8 cellular contexts compared by ENCODE assay signal in the genomic region with DNA sequence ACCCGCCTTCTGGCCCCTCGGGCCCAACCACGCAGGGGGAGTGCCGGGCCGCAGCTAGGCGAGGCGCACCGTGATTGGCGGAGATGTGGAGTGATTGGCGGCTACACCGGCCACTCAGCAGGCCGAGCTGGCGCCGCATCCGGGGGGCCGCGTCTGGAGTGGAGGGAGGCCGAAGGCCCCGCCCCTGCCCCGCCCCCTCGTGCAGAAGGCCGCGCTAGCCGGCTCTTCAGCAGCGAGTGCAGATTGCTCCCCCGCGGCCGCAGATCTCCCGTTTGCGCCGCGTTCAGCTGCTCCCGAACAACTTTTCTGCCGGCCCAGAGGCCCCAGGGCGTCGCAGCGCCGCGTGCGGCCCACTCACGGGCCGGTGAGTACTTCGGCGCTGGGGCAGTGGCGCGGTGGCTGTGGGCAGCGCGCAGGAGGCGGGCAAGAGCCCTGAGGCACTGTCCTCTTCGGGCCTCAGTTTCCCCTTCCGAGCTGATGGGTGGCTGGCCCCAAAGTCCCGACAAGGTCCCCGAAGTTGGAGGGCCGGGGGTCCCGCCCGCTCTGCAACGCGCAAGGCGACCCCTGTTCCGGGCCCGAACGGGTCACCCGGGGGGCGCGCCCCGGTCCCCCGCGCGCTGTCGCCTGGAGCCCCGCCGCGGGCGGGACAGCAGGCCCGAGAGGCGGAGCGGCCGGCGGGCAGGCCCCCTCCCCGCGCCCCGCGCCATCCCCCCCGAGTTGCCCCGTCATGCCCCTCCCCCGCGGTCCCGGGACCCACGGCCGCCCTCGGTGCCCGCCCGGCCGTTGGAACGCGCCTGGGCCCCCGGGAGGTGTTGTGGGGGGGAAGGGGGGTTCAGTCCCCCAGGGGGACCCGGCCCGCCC. TPM values are rescaled to one million over a fixed set of nuclear protein-coding genes. Genes with fewer than 3 reads are reported as not detected.
DNase-seq lines count a peak whose midpoint lies in the region; ATAC-seq and TF ChIP-seq lines count a peak whose summit lies in the region.

A gene with protein sequence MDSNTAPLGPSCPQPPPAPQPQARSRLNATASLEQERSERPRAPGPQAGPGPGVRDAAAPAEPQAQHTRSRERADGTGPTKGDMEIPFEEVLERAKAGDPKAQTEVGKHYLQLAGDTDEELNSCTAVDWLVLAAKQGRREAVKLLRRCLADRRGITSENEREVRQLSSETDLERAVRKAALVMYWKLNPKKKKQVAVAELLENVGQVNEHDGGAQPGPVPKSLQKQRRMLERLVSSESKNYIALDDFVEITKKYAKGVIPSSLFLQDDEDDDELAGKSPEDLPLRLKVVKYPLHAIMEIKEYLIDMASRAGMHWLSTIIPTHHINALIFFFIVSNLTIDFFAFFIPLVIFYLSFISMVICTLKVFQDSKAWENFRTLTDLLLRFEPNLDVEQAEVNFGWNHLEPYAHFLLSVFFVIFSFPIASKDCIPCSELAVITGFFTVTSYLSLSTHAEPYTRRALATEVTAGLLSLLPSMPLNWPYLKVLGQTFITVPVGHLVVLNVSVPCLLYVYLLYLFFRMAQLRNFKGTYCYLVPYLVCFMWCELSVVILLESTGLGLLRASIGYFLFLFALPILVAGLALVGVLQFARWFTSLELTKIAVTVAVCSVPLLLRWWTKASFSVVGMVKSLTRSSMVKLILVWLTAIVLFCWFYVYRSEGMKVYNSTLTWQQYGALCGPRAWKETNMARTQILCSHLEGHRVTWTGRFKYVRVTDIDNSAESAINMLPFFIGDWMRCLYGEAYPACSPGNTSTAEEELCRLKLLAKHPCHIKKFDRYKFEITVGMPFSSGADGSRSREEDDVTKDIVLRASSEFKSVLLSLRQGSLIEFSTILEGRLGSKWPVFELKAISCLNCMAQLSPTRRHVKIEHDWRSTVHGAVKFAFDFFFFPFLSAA (plus strand): TSS at position 200 of the 861 bp plus-strand sequence. CDS start 7,606 bp downstream, outside the sequence.

- H3K36me3 ChIP-seq in BLaER1 treated with 17β-estradiol and CSF1 and Interleukin-3, amounts not matched to agents 10 nM and 100 nM: no peaks in the 10 kb centered on the region
- H3K36me3 ChIP-seq in ectodermal cell (ENCODE audit: control insufficient read depth, insufficient read depth, low read length): no peaks in the 10 kb centered on the region

- H3K4me2 ChIP-seq in BLaER1 treated with 17β-estradiol and CSF1 and Interleukin-3, amounts not matched to agents 10 nM and 100 nM: peak within 1 kb of the TSS; percentile 93 to 100 (median 97)

- DNase-seq in NCI-H748 treated with DMSO at 0.1 percent for 48 hours (lab: John Stamatoyannopoulos, UW) (peak; percentile 80), lower leg skin (ENCODE audit: low spot score in 2 of 2) (peak; percentile 98 to 100)
- peak; percentile 90 to 95 for DNase-seq in activated CD8-positive, alpha-beta memory T cell treated with anti-CD3 and anti-CD28 coated beads for 1 hour (ENCODE audit: extremely low read depth in 1 of 2, low read depth in 1 of 2)
- peak; percentile 95 to 99 for DNase-seq in stimulated activated CD4-positive, alpha-beta T cell treated with anti-CD3 and anti-CD28 coated beads, Interleukin-4, amount 100 ng/mL, for 4 hours

- H4K20me1 ChIP-seq in BLaER1 treated with 17β-estradiol and CSF1 and Interleukin-3, amounts not matched to agents 10 nM and 100 nM: peaks cover 26 to 51% (median 44%) of the 10 kb centered on the region in 11 experiments; a peak in 21 of 22 replicates

- peak within 1 kb of the TSS; percentile 75 to 89 (median 82) for H3K9ac ChIP-seq in BLaER1 treated with 17β-estradiol and CSF1 and Interleukin-3, amounts not matched to agents 10 nM and 100 nM

- peaks cover 82 to 92% (median 91%) of the 10 kb centered on the region in 10 experiments for H3K4me1 ChIP-seq in BLaER1 treated with 17β-estradiol and CSF1 and Interleukin-3, amounts not matched to agents 10 nM and 100 nM
- H3K4me1 ChIP-seq in ectodermal cell (ENCODE audit: control insufficient read depth, insufficient read depth, low read length): peaks cover 12% of the 10 kb centered on the region

- peak within 1 kb of the TSS; percentile 72 to 88 (median 82) for H3K4me3 ChIP-seq in BLaER1 treated with 17β-estradiol and CSF1 and Interleukin-3, amounts not matched to agents 10 nM and 100 nM
- H3K4me3 ChIP-seq in ectodermal cell (ENCODE audit: insufficient read depth, low read depth, low read length): peak within 1 kb of the TSS; percentile 79
- peak within 1 kb of the TSS; percentile 79 for H3K4me3 ChIP-seq in lower leg skin (ENCODE audit: low read depth, poor library complexity, severe bottlenecking)

- ATAC-seq in GM19372 (IDR thresholded peaks at IDR 0.05; ENCODE audit: low read depth, unreplicated experiment) (peak; percentile 100), HG03520 (IDR thresholded peaks at IDR 0.05; ENCODE audit: unreplicated experiment) (peak; percentile 100)

- intact Hi-C loops in lower leg skin (cut with DNase I; ENCODE audit: low total_unique reads): no loop called here

- H3K27ac ChIP-seq in BLaER1 treated with 17β-estradiol and CSF1 and Interleukin-3, amounts not matched to agents 10 nM and 100 nM: peak within 1 kb of the TSS; percentile 66 to 84 (median 78); a peak in 19 of 22 replicates
- H3K27ac ChIP-seq in ectodermal cell (ENCODE audit: insufficient read depth, low read depth, low read length, poor library complexity, severe bottlenecking): no peak within 1 kb of the TSS

- WGBS in ectodermal cell, 2 experiments: 1% methylated on average over 99 of the region's 99 CpGs
- 0 to 1% methylated on average over 31 to 62 of the region's 99 CpGs for WGBS in lower leg skin, 2 donors

- TF ChIP-seq CTCF in lower leg skin (IDR thresholded peaks at IDR 0.05): no peak

- H3K27me3 ChIP-seq in BLaER1 treated with 17β-estradiol and CSF1 and Interleukin-3, amounts not matched to agents 10 nM and 100 nM: peaks cover 11 to 52% (median 34%) of the 10 kb centered on the region in 11 experiments; a peak in 19 of 22 replicates
- H3K27me3 ChIP-seq in ectodermal cell (ENCODE audit: control insufficient read depth, insufficient read depth, low read length, poor library complexity, severe bottlenecking): peaks cover 8% of the 10 kb centered on the region

- H3K9me3 ChIP-seq in BLaER1 treated with 17β-estradiol and CSF1 and Interleukin-3, amounts not matched to agents 10 nM and 100 nM (replicated peaks in 1 of 11): no peaks in the 10 kb centered on the region
- no peaks in the 10 kb centered on the region for H3K9me3 ChIP-seq in ectodermal cell (ENCODE audit: control insufficient read depth, low read length)

- no peak for TF ChIP-seq POLR2A in lower leg skin (IDR thresholded peaks at IDR 0.05)

RNA-seq across cellular contexts. Expression of the gene that starts here (rescaled TPM):
- 24.1 TPM for polyA plus RNA-seq in ectodermal cell (2013, experiment 1 of 4)
- polyA plus RNA-seq in ectodermal cell (2013, experiment 2 of 4): 27.3 TPM
- 21.1 TPM for polyA plus RNA-seq in ectodermal cell (2013, experiment 3 of 4)
- 24.8 TPM for polyA plus RNA-seq in ectodermal cell (2013, experiment 4 of 4)
- total RNA-seq in lower leg skin: 10 to 100 TPM; 39.4 to 48.6 (median 45.1) TPM
